In the genomic region with DNA sequence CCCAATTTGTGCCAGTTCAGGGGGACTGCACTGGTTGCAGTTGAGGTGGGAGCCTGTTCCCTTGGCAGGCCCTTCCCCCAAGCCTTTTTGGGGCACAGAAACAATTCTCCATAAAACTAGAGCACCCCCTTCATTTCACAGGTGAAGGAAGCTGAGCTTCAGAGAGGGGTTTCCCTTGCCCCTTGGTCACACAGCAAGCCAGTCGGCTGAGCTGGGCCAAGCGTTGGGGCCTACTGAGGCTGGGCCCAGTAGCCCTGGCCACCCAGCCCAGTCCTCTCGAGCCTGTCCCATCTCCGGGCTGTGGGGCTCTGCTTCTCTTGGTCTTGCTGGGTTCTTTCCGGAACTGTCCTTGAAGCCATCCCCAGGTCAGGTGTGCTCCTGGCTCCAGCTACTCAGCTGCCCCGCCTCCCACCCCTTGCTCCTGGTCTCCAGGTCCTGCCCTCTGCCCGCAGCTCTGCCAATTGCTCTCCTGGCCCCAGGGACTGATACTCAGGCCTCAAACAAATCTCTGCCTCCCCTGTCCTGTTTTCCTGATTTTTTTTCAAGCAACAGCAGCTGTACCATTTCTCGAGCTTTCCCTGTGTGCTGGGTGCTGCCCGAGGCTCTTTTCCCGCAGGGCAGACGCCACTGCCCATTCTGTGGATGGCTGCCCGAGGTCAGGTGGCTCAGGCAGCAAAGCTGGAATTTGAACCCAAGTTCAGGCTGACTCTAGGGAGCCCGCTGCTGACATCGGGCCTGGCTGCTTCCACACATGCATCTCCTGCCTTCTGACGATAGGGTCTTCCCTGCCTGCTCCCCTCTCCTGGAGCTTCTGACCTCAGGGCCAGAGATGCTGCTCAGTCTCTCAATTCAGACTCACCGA, we compare ENCODE assay signal across 1 cellular context.
A peak's percentile ranks its signal among the peaks of the same experiment; 100 is the strongest.
TF ChIP-seq lines count a peak whose summit lies in the region.

No MANE protein-coding gene starts in this region.

TF ChIP-seq in HepG2, 621 proteins besides CTCF, POLR2A, EP300 and RAD21 (continued from another document and continues in another):
- TF ChIP-seq, protein P1, sequence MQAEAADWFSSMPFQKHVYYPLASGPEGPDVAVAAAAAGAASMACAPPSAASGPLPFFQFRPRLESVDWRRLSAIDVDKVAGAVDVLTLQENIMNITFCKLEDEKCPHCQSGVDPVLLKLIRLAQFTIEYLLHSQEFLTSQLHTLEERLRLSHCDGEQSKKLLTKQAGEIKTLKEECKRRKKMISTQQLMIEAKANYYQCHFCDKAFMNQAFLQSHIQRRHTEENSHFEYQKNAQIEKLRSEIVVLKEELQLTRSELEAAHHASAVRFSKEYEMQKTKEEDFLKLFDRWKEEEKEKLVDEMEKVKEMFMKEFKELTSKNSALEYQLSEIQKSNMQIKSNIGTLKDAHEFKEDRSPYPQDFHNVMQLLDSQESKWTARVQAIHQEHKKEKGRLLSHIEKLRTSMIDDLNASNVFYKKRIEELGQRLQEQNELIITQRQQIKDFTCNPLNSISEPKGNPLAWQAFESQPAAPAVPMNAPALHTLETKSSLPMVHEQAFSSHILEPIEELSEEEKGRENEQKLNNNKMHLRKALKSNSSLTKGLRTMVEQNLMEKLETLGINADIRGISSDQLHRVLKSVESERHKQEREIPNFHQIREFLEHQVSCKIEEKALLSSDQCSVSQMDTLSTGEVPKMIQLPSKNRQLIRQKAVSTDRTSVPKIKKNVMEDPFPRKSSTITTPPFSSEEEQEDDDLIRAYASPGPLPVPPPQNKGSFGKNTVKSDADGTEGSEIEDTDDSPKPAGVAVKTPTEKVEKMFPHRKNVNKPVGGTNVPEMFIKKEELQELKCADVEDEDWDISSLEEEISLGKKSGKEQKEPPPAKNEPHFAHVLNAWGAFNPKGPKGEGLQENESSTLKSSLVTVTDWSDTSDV (CRISPR knock-in tag; IDR thresholded peaks at IDR 0.05) = 0 out of 2 replicates have a peak, but pooled peaks have one; percentile 47
- no peak for TF ChIP-seq HOXD1 (CRISPR knock-in tag; IDR thresholded peaks at IDR 0.05)
- no peak for TF ChIP-seq FOSL2 (CRISPR knock-in tag; IDR thresholded peaks at IDR 0.05)
- TF ChIP-seq, protein P2, sequence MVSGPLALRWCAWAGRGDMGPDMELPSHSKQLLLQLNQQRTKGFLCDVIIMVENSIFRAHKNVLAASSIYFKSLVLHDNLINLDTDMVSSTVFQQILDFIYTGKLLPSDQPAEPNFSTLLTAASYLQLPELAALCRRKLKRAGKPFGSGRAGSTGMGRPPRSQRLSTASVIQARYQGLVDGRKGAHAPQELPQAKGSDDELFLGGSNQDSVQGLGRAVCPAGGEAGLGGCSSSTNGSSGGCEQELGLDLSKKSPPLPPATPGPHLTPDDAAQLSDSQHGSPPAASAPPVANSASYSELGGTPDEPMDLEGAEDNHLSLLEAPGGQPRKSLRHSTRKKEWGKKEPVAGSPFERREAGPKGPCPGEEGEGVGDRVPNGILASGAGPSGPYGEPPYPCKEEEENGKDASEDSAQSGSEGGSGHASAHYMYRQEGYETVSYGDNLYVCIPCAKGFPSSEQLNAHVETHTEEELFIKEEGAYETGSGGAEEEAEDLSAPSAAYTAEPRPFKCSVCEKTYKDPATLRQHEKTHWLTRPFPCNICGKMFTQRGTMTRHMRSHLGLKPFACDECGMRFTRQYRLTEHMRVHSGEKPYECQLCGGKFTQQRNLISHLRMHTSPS (CRISPR knock-in tag; IDR thresholded peaks at IDR 0.05; ENCODE audit: low read depth) = peak; percentile 79
- TF ChIP-seq, protein P3, sequence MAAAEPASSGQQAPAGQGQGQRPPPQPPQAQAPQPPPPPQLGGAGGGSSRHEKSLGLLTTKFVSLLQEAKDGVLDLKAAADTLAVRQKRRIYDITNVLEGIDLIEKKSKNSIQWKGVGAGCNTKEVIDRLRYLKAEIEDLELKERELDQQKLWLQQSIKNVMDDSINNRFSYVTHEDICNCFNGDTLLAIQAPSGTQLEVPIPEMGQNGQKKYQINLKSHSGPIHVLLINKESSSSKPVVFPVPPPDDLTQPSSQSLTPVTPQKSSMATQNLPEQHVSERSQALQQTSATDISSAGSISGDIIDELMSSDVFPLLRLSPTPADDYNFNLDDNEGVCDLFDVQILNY (CRISPR knock-in tag; conservative IDR thresholded peaks at IDR 0.05) = no peak
- TF ChIP-seq, protein P4, sequence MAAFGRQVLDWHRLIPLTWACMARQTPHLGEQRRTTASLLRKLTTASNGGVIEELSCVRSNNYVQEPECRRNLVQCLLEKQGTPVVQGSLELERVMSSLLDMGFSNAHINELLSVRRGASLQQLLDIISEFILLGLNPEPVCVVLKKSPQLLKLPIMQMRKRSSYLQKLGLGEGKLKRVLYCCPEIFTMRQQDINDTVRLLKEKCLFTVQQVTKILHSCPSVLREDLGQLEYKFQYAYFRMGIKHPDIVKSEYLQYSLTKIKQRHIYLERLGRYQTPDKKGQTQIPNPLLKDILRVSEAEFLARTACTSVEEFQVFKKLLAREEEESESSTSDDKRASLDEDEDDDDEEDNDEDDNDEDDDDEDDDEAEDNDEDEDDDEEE (CRISPR knock-in tag; IDR thresholded peaks at IDR 0.05) = no peak
- no peak for TF ChIP-seq GTF3A (CRISPR knock-in tag; conservative IDR thresholded peaks at IDR 0.05)
- no peak for TF ChIP-seq ZNF761 (CRISPR knock-in tag; conservative IDR thresholded peaks at IDR 0.05)
- TF ChIP-seq, protein P5, sequence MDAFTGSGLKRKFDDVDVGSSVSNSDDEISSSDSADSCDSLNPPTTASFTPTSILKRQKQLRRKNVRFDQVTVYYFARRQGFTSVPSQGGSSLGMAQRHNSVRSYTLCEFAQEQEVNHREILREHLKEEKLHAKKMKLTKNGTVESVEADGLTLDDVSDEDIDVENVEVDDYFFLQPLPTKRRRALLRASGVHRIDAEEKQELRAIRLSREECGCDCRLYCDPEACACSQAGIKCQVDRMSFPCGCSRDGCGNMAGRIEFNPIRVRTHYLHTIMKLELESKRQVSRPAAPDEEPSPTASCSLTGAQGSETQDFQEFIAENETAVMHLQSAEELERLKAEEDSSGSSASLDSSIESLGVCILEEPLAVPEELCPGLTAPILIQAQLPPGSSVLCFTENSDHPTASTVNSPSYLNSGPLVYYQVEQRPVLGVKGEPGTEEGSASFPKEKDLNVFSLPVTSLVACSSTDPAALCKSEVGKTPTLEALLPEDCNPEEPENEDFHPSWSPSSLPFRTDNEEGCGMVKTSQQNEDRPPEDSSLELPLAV (CRISPR knock-in tag; conservative IDR thresholded peaks at IDR 0.05; ENCODE audit: low read depth) = no peak
- TF ChIP-seq, protein P6, sequence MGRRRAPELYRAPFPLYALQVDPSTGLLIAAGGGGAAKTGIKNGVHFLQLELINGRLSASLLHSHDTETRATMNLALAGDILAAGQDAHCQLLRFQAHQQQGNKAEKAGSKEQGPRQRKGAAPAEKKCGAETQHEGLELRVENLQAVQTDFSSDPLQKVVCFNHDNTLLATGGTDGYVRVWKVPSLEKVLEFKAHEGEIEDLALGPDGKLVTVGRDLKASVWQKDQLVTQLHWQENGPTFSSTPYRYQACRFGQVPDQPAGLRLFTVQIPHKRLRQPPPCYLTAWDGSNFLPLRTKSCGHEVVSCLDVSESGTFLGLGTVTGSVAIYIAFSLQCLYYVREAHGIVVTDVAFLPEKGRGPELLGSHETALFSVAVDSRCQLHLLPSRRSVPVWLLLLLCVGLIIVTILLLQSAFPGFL (CRISPR knock-in tag; IDR thresholded peaks at IDR 0.05) = no peak
- TF ChIP-seq HNF4A (CRISPR knock-in tag; IDR thresholded peaks at IDR 0.05) = peak; percentile 92
- TF ChIP-seq ZNF326 (CRISPR knock-in tag; IDR thresholded peaks at IDR 0.05; ENCODE audit: borderline replicate concordance) = no peak
- TF ChIP-seq, protein P7, sequence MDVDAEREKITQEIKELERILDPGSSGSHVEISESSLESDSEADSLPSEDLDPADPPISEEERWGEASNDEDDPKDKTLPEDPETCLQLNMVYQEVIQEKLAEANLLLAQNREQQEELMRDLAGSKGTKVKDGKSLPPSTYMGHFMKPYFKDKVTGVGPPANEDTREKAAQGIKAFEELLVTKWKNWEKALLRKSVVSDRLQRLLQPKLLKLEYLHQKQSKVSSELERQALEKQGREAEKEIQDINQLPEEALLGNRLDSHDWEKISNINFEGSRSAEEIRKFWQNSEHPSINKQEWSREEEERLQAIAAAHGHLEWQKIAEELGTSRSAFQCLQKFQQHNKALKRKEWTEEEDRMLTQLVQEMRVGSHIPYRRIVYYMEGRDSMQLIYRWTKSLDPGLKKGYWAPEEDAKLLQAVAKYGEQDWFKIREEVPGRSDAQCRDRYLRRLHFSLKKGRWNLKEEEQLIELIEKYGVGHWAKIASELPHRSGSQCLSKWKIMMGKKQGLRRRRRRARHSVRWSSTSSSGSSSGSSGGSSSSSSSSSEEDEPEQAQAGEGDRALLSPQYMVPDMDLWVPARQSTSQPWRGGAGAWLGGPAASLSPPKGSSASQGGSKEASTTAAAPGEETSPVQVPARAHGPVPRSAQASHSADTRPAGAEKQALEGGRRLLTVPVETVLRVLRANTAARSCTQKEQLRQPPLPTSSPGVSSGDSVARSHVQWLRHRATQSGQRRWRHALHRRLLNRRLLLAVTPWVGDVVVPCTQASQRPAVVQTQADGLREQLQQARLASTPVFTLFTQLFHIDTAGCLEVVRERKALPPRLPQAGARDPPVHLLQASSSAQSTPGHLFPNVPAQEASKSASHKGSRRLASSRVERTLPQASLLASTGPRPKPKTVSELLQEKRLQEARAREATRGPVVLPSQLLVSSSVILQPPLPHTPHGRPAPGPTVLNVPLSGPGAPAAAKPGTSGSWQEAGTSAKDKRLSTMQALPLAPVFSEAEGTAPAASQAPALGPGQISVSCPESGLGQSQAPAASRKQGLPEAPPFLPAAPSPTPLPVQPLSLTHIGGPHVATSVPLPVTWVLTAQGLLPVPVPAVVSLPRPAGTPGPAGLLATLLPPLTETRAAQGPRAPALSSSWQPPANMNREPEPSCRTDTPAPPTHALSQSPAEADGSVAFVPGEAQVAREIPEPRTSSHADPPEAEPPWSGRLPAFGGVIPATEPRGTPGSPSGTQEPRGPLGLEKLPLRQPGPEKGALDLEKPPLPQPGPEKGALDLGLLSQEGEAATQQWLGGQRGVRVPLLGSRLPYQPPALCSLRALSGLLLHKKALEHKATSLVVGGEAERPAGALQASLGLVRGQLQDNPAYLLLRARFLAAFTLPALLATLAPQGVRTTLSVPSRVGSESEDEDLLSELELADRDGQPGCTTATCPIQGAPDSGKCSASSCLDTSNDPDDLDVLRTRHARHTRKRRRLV (CRISPR knock-in tag; IDR thresholded peaks at IDR 0.05) = no peak
- no peak for TF ChIP-seq ZFYVE20 (CRISPR knock-in tag; IDR thresholded peaks at IDR 0.05; ENCODE audit: borderline replicate concordance, low read depth)
- TF ChIP-seq MAZ (IDR thresholded peaks at IDR 0.05; ENCODE audit: borderline replicate concordance, low read depth, low read length) = no peak
- 0 out of 2 replicates have a peak, but pooled peaks have one; percentile 42 for TF ChIP-seq MAZ (CRISPR knock-in tag; IDR thresholded peaks at IDR 0.05; ENCODE audit: low read depth)
- no peak for TF ChIP-seq TSC22D2 (CRISPR knock-in tag; IDR thresholded peaks at IDR 0.05; ENCODE audit: borderline replicate concordance)
- TF ChIP-seq ZNF350 (CRISPR knock-in tag; IDR thresholded peaks at IDR 0.05; ENCODE audit: borderline replicate concordance, low read depth) = 0 out of 2 replicates have a peak, but pooled peaks have one; percentile 22
- no peak for TF ChIP-seq ETV6 (CRISPR knock-in tag; conservative IDR thresholded peaks at IDR 0.05)
- TF ChIP-seq, protein P8, sequence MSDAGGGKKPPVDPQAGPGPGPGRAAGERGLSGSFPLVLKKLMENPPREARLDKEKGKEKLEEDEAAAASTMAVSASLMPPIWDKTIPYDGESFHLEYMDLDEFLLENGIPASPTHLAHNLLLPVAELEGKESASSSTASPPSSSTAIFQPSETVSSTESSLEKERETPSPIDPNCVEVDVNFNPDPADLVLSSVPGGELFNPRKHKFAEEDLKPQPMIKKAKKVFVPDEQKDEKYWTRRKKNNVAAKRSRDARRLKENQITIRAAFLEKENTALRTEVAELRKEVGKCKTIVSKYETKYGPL (CRISPR knock-in tag; IDR thresholded peaks at IDR 0.05) = no peak
- TF ChIP-seq, protein P9, sequence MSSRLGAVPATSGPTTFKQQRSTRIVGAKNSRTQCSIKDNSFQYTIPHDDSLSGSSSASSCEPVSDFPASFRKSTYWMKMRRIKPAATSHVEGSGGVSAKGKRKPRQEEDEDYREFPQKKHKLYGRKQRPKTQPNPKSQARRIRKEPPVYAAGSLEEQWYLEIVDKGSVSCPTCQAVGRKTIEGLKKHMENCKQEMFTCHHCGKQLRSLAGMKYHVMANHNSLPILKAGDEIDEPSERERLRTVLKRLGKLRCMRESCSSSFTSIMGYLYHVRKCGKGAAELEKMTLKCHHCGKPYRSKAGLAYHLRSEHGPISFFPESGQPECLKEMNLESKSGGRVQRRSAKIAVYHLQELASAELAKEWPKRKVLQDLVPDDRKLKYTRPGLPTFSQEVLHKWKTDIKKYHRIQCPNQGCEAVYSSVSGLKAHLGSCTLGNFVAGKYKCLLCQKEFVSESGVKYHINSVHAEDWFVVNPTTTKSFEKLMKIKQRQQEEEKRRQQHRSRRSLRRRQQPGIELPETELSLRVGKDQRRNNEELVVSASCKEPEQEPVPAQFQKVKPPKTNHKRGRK (CRISPR knock-in tag; IDR thresholded peaks at IDR 0.05) = no peak
- peak; percentile 17 for TF ChIP-seq HNRNPLL (IDR thresholded peaks at IDR 0.05; ENCODE audit: low read depth, low read length, poor library complexity, severe bottlenecking)
- TF ChIP-seq XRCC5 (optimal IDR thresholded peaks at IDR 0.05; ENCODE audit: low read length) = peak; percentile 21
- no peak for TF ChIP-seq HNRNPK (IDR thresholded peaks at IDR 0.05; ENCODE audit: low read depth, low read length, poor library complexity, severe bottlenecking)
- no peak for TF ChIP-seq ZNF451 (CRISPR knock-in tag; IDR thresholded peaks at IDR 0.05)
- no peak for TF ChIP-seq ZSCAN20 (CRISPR knock-in tag; IDR thresholded peaks at IDR 0.05; ENCODE audit: borderline replicate concordance)
- TF ChIP-seq NCOA5 (CRISPR knock-in tag; IDR thresholded peaks at IDR 0.05) = no peak
